Comparison of ENCODE assay signal across 18 cellular contexts in the genomic region with DNA sequence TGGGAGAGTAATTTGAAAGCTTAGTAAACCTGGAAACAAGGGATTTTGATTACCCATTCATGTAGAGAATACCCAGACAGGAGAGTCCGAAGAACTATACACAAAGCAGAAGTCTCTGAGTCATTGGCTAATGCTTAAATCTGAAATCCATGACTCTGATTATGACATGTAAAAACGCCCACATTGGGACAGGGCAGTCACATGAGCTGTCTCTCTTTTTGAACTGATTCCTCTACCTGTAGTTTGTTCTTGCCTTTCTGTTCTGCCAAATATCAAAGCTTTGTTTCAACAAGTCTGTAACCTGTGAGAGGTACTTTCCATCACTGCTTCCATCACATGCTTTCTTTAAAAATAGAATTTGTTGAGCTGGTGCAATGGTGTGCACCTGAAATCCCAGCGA. TPM values are rescaled to one million over a fixed set of nuclear protein-coding genes. Genes with fewer than 3 reads are reported as not detected.
A peak's percentile ranks its signal among the peaks of the same experiment; 100 is the strongest.
DNase-seq lines count a peak whose midpoint lies in the region; ATAC-seq and TF ChIP-seq lines count a peak whose summit lies in the region.
"Had no signal": no experiment of that assay in that cellular context is flagged by ENCODE, and none has a peak within 500 bp of the region (broad histone marks: within the 10 kb centered on the region; RNA-seq: fewer than 3 reads in every experiment).

No MANE protein-coding gene starts in this region.

- 70 to 75% (median 74%) methylated on average over 3 of the region's 3 CpGs for WGBS in psoas muscle, 3 donors

- in situ Hi-C loops in GM13976 (cut with MboI; ENCODE audit: low sequenced_read_pairs, unreplicated experiment): no loop called here

- no peak overlapping the region for H3K4me3 ChIP-seq in epithelial cell of esophagus (ENCODE audit: low read length)
- no peak overlapping the region for H3K4me3 ChIP-seq in skin epidermis
- H3K4me3 ChIP-seq in psoas muscle: no peak overlapping the region
- H3K4me3 ChIP-seq: cardiac muscle cell, gastrocnemius medialis, neural progenitor cell, right atrium auricular region, testis had no signal

- DNase-seq in GM13976 (ENCODE audit: low spot score) (peak; percentile 53), HPDE6-E6E7 (ENCODE audit: extremely low spot score) (peak; percentile 44), epithelial cell of esophagus (ENCODE audit: low read depth) (peak; percentile 87), psoas muscle (no peak), left lobe of liver (ENCODE audit: low spot score) (no peak), NCI-H69 (lab: John Stamatoyannopoulos, UW) (no peak)
- DNase-seq: BE2C; DMS 273 treated with DMSO at 0.1 percent for 48 hours; effector memory CD8-positive, alpha-beta T cell; gastrocnemius medialis; GOT3; NCI-H1048; NCI-H2107; testis had no signal

- H3K36me3 ChIP-seq in psoas muscle (ENCODE audit: insufficient read depth in 1 of 2, low read depth in 1 of 2): no peaks in the 10 kb centered on the region
- H3K36me3 ChIP-seq: BE2C, cardiac muscle cell, gastrocnemius medialis, neural progenitor cell, right atrium auricular region had no signal

- peaks cover 7% of the 10 kb centered on the region for H3K4me1 ChIP-seq in psoas muscle
- H3K4me1 ChIP-seq: BE2C, gastrocnemius medialis, neural progenitor cell, testis had no signal

- intact Hi-C loops in psoas muscle (cut with DNase I): no loop called here

- H3K9me3 ChIP-seq in psoas muscle: no peaks in the 10 kb centered on the region
- H3K9me3 ChIP-seq: BE2C, gastrocnemius medialis, right atrium auricular region, testis had no signal

- peaks cover 0 to 3% (median 0%) of the 10 kb centered on the region in 3 donors for H3K27me3 ChIP-seq in psoas muscle (ENCODE audit: insufficient read depth in 3 of 3, low read length in 2 of 3)
- H3K27me3 ChIP-seq: BE2C, right atrium auricular region, testis had no signal

- ATAC-seq in psoas muscle: no peak
- no peak for ATAC-seq in left lobe of liver
- ATAC-seq: effector memory CD8-positive, alpha-beta T cell; gastrocnemius medialis had no signal

- H3K27ac ChIP-seq in skin epidermis: peak overlapping the region in 11 of 21 experiments; percentile 7 to 79 (median 68)
- H3K27ac ChIP-seq in psoas muscle: no peak overlapping the region
- H3K27ac ChIP-seq: cardiac muscle cell, gastrocnemius medialis, neural progenitor cell, testis had no signal

- TF ChIP-seq CTCF in GM13976 (IDR thresholded peaks at IDR 0.05; ENCODE audit: borderline replicate concordance, control extremely low read depth, extremely low read depth, insufficient read depth, missing control alignments) (no peak), epithelial cell of esophagus (IDR thresholded peaks at IDR 0.05; ENCODE audit: insufficient read depth, low read depth, low read length, missing control alignments) (no peak), psoas muscle (IDR thresholded peaks at IDR 0.05) (no peak)

RNA-seq across cellular contexts. Expression of gene GPNMB, which starts 4.3 kb away (rescaled TPM):
- 10 to 100 TPM; 11.2 to 24.9 (median 17.6) TPM for total RNA-seq in psoas muscle
- polyA plus RNA-seq in psoas muscle: 10 to 100 TPM in 1 of 3 donors, 1 to 10 TPM in 2; 4.3 to 10.7 (median 7.6) TPM
- 5.0 TPM for total RNA-seq in left lobe of liver

RNA-seq across cellular contexts. Expression of gene MALSU1, which starts 56.8 kb away (rescaled TPM):
- total RNA-seq in psoas muscle: 100 to 1,000 TPM in 2 of 4 donors, 10 to 100 TPM in 2; 79.5 to 109 (median 98.3) TPM
- 100 to 1,000 TPM in 1 of 3 donors, 10 to 100 TPM in 2; 65.2 to 108 (median 75.2) TPM for polyA plus RNA-seq in psoas muscle
- 44.4 TPM for total RNA-seq in left lobe of liver

Comparison
In these comparisons a context has a peak if more than half of its experiments do, and no peak if none do; other contexts are left out.
1. DNase-seq: peak in GM13976 (single experiment), HPDE6-E6E7 (single experiment) and epithelial cell of esophagus (single experiment); none in psoas muscle (0 of 2), left lobe of liver (single experiment) and NCI-H69 (single experiment).